In genomic region chr14:68506645-68507405, GRCh38 we compare ENCODE assay signal across 8 cellular contexts.
DNase-seq lines count a peak whose midpoint lies in the region; ATAC-seq and TF ChIP-seq lines count a peak whose summit lies in the region.

No MANE protein-coding gene starts in this region.

- H3K79me2 ChIP-seq in neural progenitor cell (ENCODE audit: low read depth) = no peaks in the 10 kb centered on the region

- H3K36me3 ChIP-seq in neural progenitor cell (no peaks in the 10 kb centered on the region), right atrium auricular region (no peaks in the 10 kb centered on the region)

- no peaks in the 10 kb centered on the region for H3K27me3 Mint-ChIP-seq in activated CD4-positive, alpha-beta T cell treated with anti-CD3 and anti-CD28 coated beads, Interleukin-2, amount 10 ng/mL, durations not matched to agents 24 days and 14 days
- no peaks in the 10 kb centered on the region for H3K27me3 Mint-ChIP-seq in neural progenitor cell (ENCODE audit: insufficient read depth, low read depth)

- peak overlapping the region; percentile 31 for H3K4me3 Mint-ChIP-seq in activated CD4-positive, alpha-beta T cell treated with anti-CD3 and anti-CD28 coated beads, Interleukin-2, amount 10 ng/mL, durations not matched to agents 24 days and 14 days
- peak overlapping the region; percentile 36 for H3K4me3 Mint-ChIP-seq in neural progenitor cell

- DNase-seq in activated CD4-positive, alpha-beta T cell treated with anti-CD3 and anti-CD28 coated beads, Interleukin-2, amount 10 ng/mL, durations not matched to agents 24 days and 14 days = peak; percentile 62
- DNase-seq in activated CD4-positive, alpha-beta T cell treated with anti-CD3 and anti-CD28 coated beads for 48 hours = no peak
- no peak for DNase-seq in activated naive CD4-positive, alpha-beta T cell treated with anti-CD3 and anti-CD28 coated beads, Interleukin-2, amount 50 U/mL, for 72 hours (ENCODE audit: low spot score in 2 of 2)
- DNase-seq in neural progenitor cell (ENCODE audit: low spot score) = no peak
- no peak for DNase-seq in dedifferentiated amniotic fluid mesenchymal stem cell (ENCODE audit: extremely low spot score)
- no peak for DNase-seq in right atrium auricular region (ENCODE audit: low spot score)

- H3K27me3 ChIP-seq in neural progenitor cell (no peaks in the 10 kb centered on the region), right atrium auricular region (no peaks in the 10 kb centered on the region)

- ATAC-seq in HG03159 (IDR thresholded peaks at IDR 0.05; ENCODE audit: unreplicated experiment) (peak; percentile 76), GM21360 (IDR thresholded peaks at IDR 0.05; ENCODE audit: unreplicated experiment) (no peak)
- peak; percentile 62 to 74 for ATAC-seq in activated naive CD4-positive, alpha-beta T cell treated with anti-CD3 and anti-CD28 coated beads, Interleukin-2, amount 50 U/mL, for 72 hours

- H3K36me3 Mint-ChIP-seq in activated CD4-positive, alpha-beta T cell treated with anti-CD3 and anti-CD28 coated beads, Interleukin-2, amount 10 ng/mL, durations not matched to agents 24 days and 14 days (ENCODE audit: low read depth) = no peaks in the 10 kb centered on the region
- no peaks in the 10 kb centered on the region for H3K36me3 Mint-ChIP-seq in activated naive CD4-positive, alpha-beta T cell treated with anti-CD3 and anti-CD28 coated beads, Interleukin-2, amount 50 U/mL, for 72 hours
- H3K36me3 Mint-ChIP-seq in neural progenitor cell = no peaks in the 10 kb centered on the region

- H3K27ac ChIP-seq in neural progenitor cell = no peak overlapping the region
- no peak overlapping the region for H3K27ac ChIP-seq in right atrium auricular region

- H3K9me3 ChIP-seq in neural progenitor cell (ENCODE audit: low read depth) (no peaks in the 10 kb centered on the region), right atrium auricular region (no peaks in the 10 kb centered on the region)

- H3K4me1 ChIP-seq in neural progenitor cell (peaks cover 45% of the 10 kb centered on the region), right atrium auricular region (peaks cover 0 to 35% of the 10 kb centered on the region in 2 donors)

- peak overlapping the region; percentile 65 for H3K27ac Mint-ChIP-seq in activated CD4-positive, alpha-beta T cell treated with anti-CD3 and anti-CD28 coated beads, Interleukin-2, amount 10 ng/mL, durations not matched to agents 24 days and 14 days
- no peak overlapping the region for H3K27ac Mint-ChIP-seq in activated naive CD4-positive, alpha-beta T cell treated with anti-CD3 and anti-CD28 coated beads, Interleukin-2, amount 50 U/mL, for 72 hours
- peak overlapping the region; percentile 83 for H3K27ac Mint-ChIP-seq in neural progenitor cell

- no peak overlapping the region for H3K9ac ChIP-seq in neural progenitor cell

- no peak overlapping the region for H2AFZ ChIP-seq in neural progenitor cell (replicated peaks)

- no peaks in the 10 kb centered on the region for H4K20me1 ChIP-seq in neural progenitor cell (ENCODE audit: low read depth)

- TF ChIP-seq CTCF in neural progenitor cell (IDR thresholded peaks at IDR 0.05) (no peak), right atrium auricular region (IDR thresholded peaks at IDR 0.05) (no peak)

- H3K4me1 Mint-ChIP-seq in activated CD4-positive, alpha-beta T cell treated with anti-CD3 and anti-CD28 coated beads, Interleukin-2, amount 10 ng/mL, durations not matched to agents 24 days and 14 days = peaks cover 24% of the 10 kb centered on the region
- peaks cover 72% of the 10 kb centered on the region for H3K4me1 Mint-ChIP-seq in neural progenitor cell

- H3K9me3 Mint-ChIP-seq in activated CD4-positive, alpha-beta T cell treated with anti-CD3 and anti-CD28 coated beads, Interleukin-2, amount 10 ng/mL, durations not matched to agents 24 days and 14 days = no peaks in the 10 kb centered on the region
- H3K9me3 Mint-ChIP-seq in activated naive CD4-positive, alpha-beta T cell treated with anti-CD3 and anti-CD28 coated beads, Interleukin-2, amount 50 U/mL, for 72 hours = no peaks in the 10 kb centered on the region
- peaks cover 2% of the 10 kb centered on the region for H3K9me3 Mint-ChIP-seq in neural progenitor cell

- no peak overlapping the region for H3K4me2 ChIP-seq in neural progenitor cell

- H3F3A ChIP-seq in neural progenitor cell (ENCODE audit: low read depth) = peaks cover 19% of the 10 kb centered on the region

- intact Hi-C loops in activated CD4-positive, alpha-beta T cell treated with anti-CD3 and anti-CD28 coated beads, Interleukin-2, amount 10 ng/mL, durations not matched to agents 24 days and 14 days (cut with micrococcal nuclease) = no loop called here

- no peak overlapping the region for H3K4me3 ChIP-seq in neural progenitor cell
- H3K4me3 ChIP-seq in right atrium auricular region = no peak overlapping the region

Comparison
In these comparisons a context has a peak if more than half of its experiments do, and no peak if none do; other contexts are left out.
1. H3K27ac Mint-ChIP-seq: peak in activated CD4-positive, alpha-beta T cell treated with anti-CD3 and anti-CD28 coated beads, Interleukin-2, amount 10 ng/mL, durations not matched to agents 24 days and 14 days (single experiment) and neural progenitor cell (single experiment); none in activated naive CD4-positive, alpha-beta T cell treated with anti-CD3 and anti-CD28 coated beads, Interleukin-2, amount 50 U/mL, for 72 hours (0 of 2).